11 cellular contexts compared by ENCODE assay signal in genomic region chr3:62954579-62954978, GRCh38.
DNase-seq lines count a peak whose midpoint lies in the region; ATAC-seq and TF ChIP-seq lines count a peak whose summit lies in the region.
"Had no signal": no experiment of that assay in that cellular context is flagged by ENCODE, and none has a peak within 500 bp of the region (broad histone marks: within the 10 kb centered on the region; RNA-seq: fewer than 3 reads in every experiment).

No MANE protein-coding gene starts in this region.

- ATAC-seq in GM19372 (IDR thresholded peaks at IDR 0.05; ENCODE audit: low read depth, unreplicated experiment) (peak; percentile 68), HG03066 (IDR thresholded peaks at IDR 0.05; ENCODE audit: low read depth, unreplicated experiment) (peak; percentile 84), T-cell (replicated peaks in 1 of 4) (no peak), HG03196 (IDR thresholded peaks at IDR 0.05; ENCODE audit: unreplicated experiment) (no peak)

- TF ChIP-seq CTCF in ovary (IDR thresholded peaks at IDR 0.05) = no peak

- TF ChIP-seq EP300 in ovary (IDR thresholded peaks at IDR 0.05) = no peak

- no peaks in the 10 kb centered on the region for H3K27me3 ChIP-seq in ovary

- 66 to 86% (median 80%) methylated on average over 1 of the region's 1 CpG for whole genome bisulfite sequencing in ovary, 3 donors

- H3K4me1 ChIP-seq in ovary (ENCODE audit: insufficient read depth) = no peaks in the 10 kb centered on the region

- CTCF ChIA-PET in T-cell (lab: Charles Lee) = no interaction called here
- CTCF ChIA-PET in activated naive CD4-positive, alpha-beta T cell treated with anti-CD3 and anti-CD28 coated beads for 36 hours (lab: Charles Lee) = no interaction called here

- TF ChIP-seq POLR2A in ovary (IDR thresholded peaks at IDR 0.05) = no peak

- no peaks in the 10 kb centered on the region for H3K27me3 Mint-ChIP-seq in T-cell
- H3K27me3 Mint-ChIP-seq in activated naive CD4-positive, alpha-beta T cell treated with anti-CD3 and anti-CD28 coated beads for 36 hours (ENCODE audit: low read depth) = no peaks in the 10 kb centered on the region

- DNase-seq in Ammon's horn (ENCODE audit: low spot score) = peak; percentile 42
- peak; percentile 36 for DNase-seq in RPMI7951 (ENCODE audit: low read depth)
- no peak for DNase-seq in T-cell
- no peak for DNase-seq in ovary
- no peak for DNase-seq in activated naive CD4-positive, alpha-beta T cell treated with anti-CD3 and anti-CD28 coated beads for 36 hours
- DNase-seq: kidney, MM.1S, posterior cingulate gyrus had no signal

- peaks cover 0 to 8% (median 0%) of the 10 kb centered on the region in 3 donors for H3K9me3 Mint-ChIP-seq in T-cell
- H3K9me3 Mint-ChIP-seq in activated naive CD4-positive, alpha-beta T cell treated with anti-CD3 and anti-CD28 coated beads for 36 hours = peaks cover 2% of the 10 kb centered on the region

- H3K27ac ChIP-seq in ovary = no peak overlapping the region

- H3K4me1 Mint-ChIP-seq in T-cell = no peaks in the 10 kb centered on the region
- no peaks in the 10 kb centered on the region for H3K4me1 Mint-ChIP-seq in activated naive CD4-positive, alpha-beta T cell treated with anti-CD3 and anti-CD28 coated beads for 36 hours (ENCODE audit: low read depth)

- no peaks in the 10 kb centered on the region for H3K36me3 Mint-ChIP-seq in T-cell
- no peaks in the 10 kb centered on the region for H3K36me3 Mint-ChIP-seq in activated naive CD4-positive, alpha-beta T cell treated with anti-CD3 and anti-CD28 coated beads for 36 hours (ENCODE audit: low read depth)

- H3K27ac Mint-ChIP-seq in T-cell = no peak overlapping the region
- H3K27ac Mint-ChIP-seq in activated naive CD4-positive, alpha-beta T cell treated with anti-CD3 and anti-CD28 coated beads for 36 hours = no peak overlapping the region

- H3K4me3 Mint-ChIP-seq in T-cell = no peak overlapping the region
- H3K4me3 Mint-ChIP-seq in activated naive CD4-positive, alpha-beta T cell treated with anti-CD3 and anti-CD28 coated beads for 36 hours = no peak overlapping the region

- intact Hi-C loops in ovary (cut with DNase I) = no loop called here
- intact Hi-C loops in activated naive CD4-positive, alpha-beta T cell treated with anti-CD3 and anti-CD28 coated beads for 36 hours (cut with micrococcal nuclease) = no loop called here

- H3K4me3 ChIP-seq in ovary = no peak overlapping the region

- H3K36me3 ChIP-seq in ovary = no peaks in the 10 kb centered on the region

- no peaks in the 10 kb centered on the region for H3K9me3 ChIP-seq in ovary

- POLR2A ChIA-PET in T-cell (lab: Charles Lee) = no interaction called here

Comparison
In these comparisons a context has a peak if more than half of its experiments do, and no peak if none do; other contexts are left out.
1. DNase-seq: peak in Ammon's horn (single experiment) and RPMI7951 (single experiment); none in T-cell (0 of 34), ovary (0 of 5) and activated naive CD4-positive, alpha-beta T cell treated with anti-CD3 and anti-CD28 coated beads for 36 hours (single experiment).
2. ATAC-seq: peak in GM19372 (single experiment) and HG03066 (single experiment); none in T-cell (0 of 4) and HG03196 (single experiment).